In genomic region chr7:158782638-158783490, GRCh38 we compare ENCODE assay signal across 8 cellular contexts. TPM values are rescaled to one million over a fixed set of nuclear protein-coding genes. Genes with fewer than 3 reads are reported as not detected.
DNase-seq lines count a peak whose midpoint lies in the region; ATAC-seq and TF ChIP-seq lines count a peak whose summit lies in the region.

No MANE protein-coding gene starts in this region.

- ATAC-seq in HG02970 (IDR thresholded peaks at IDR 0.05; ENCODE audit: low FRiP score, unreplicated experiment) = no peak

- H3K4me3 ChIP-seq in GM23248 (no peak overlapping the region), SJSA1 (no peak overlapping the region), fibroblast of the aortic adventitia (ENCODE audit: low read depth, low read length) (no peak overlapping the region)

- H3K9me2 ChIP-seq in GM23248 (ENCODE audit: insufficient read depth) = no peaks in the 10 kb centered on the region

- WGBS in GM23248 (ENCODE audit: low coverage in 1 of 2, low lambda C conversion rate in 2 of 2, missing lambda C conversion rate in 2 of 2), 2 experiments = 62 to 65% methylated on average over 21 of the region's 21 CpGs

- peaks cover 47% of the 10 kb centered on the region for H3F3A ChIP-seq in GM23248 (ENCODE audit: insufficient read depth)

- H3K27me3 ChIP-seq in GM23248 (replicated peaks; ENCODE audit: insufficient read depth) (no peaks in the 10 kb centered on the region), SJSA1 (replicated peaks) (no peaks in the 10 kb centered on the region)

- DNase-seq in GM23248 (peak; percentile 85), SJSA1 (ENCODE audit: low read depth in 1 of 2, low spot score in 2 of 2) (peak; percentile 30 to 51), fibroblast of the aortic adventitia (ENCODE audit: low read depth) (peak; percentile 62), posterior vena cava (ENCODE audit: low spot score) (peak; percentile 89), NCI-H1694 treated with DMSO at 0.1 percent for 48 hours (lab: John Stamatoyannopoulos, UW) (no peak), NCI-H526 (lab: John Stamatoyannopoulos, UW) (no peak)
- no peak for DNase-seq in stimulated activated naive CD4-positive, alpha-beta T cell treated with Interleukin-2 at 50 U/mL for 16 hours (lab: John Stamatoyannopoulos, UW)

- in situ Hi-C loops in GM23248 (cut with MboI) = no loop called here

- no peaks in the 10 kb centered on the region for H3K9me3 ChIP-seq in GM23248 (ENCODE audit: low read depth)
- H3K9me3 ChIP-seq in SJSA1 (replicated peaks) = 0 out of 2 replicates have a peak, but pooled peaks cover 2% of the 10 kb centered on the region

- intact Hi-C loops in posterior vena cava (cut with DNase I) = loop anchor here in 1 of 2 donors (5.0 kb wide), 1 partner anchor 44 kb away; the partner anchor contains the start of gene ESYT2

- H3K4me2 ChIP-seq in GM23248 (ENCODE audit: unreplicated experiment) = no peak overlapping the region

- TF ChIP-seq CTCF in fibroblast of the aortic adventitia (IDR thresholded peaks at IDR 0.05; ENCODE audit: insufficient read depth, low read length) = peak; percentile 53

- peaks cover 26% of the 10 kb centered on the region for H3K79me2 ChIP-seq in GM23248 (ENCODE audit: insufficient read depth)

- no peaks in the 10 kb centered on the region for H4K20me1 ChIP-seq in GM23248 (ENCODE audit: insufficient read depth)

- no peak overlapping the region for H2AFZ ChIP-seq in GM23248

- H3K36me3 ChIP-seq in GM23248 (ENCODE audit: low read depth) (peaks cover 35% of the 10 kb centered on the region), SJSA1 (peaks cover 49% of the 10 kb centered on the region)

- no peaks in the 10 kb centered on the region for H3K4me1 ChIP-seq in GM23248 (ENCODE audit: insufficient read depth)
- no peaks in the 10 kb centered on the region; the same call in 1 of the 2 replicates for H3K4me1 ChIP-seq in SJSA1 (replicated peaks)

- H3K27ac ChIP-seq in GM23248 (no peak overlapping the region), SJSA1 (no peak overlapping the region)

- H3K9ac ChIP-seq in GM23248 = no peak overlapping the region

RNA-seq across cellular contexts. Expression of gene ESYT2, which starts 46.4 kb away (rescaled TPM):
- total RNA-seq in GM23248 (2014; rRNA removed; shearing (Covaris generic)) = 118 and 129 TPM in 2 replicates
- 48.7 and 49.9 TPM in 2 replicates for polyA plus RNA-seq in GM23248 (2016; fragmentation: Nextera tagmentation; extraction: Ambion mirVana)
- 74.7 and 89.6 TPM in 2 replicates for total RNA-seq in SJSA1 (2014; rRNA removed; shearing (Covaris generic))
- total RNA-seq in fibroblast of the aortic adventitia (ENCODE audit: low replicate concordance) (69.0 and 105 TPM in 2 replicates), posterior vena cava (100 to 1,000 TPM; 145 to 181 TPM)

Comparison
In these comparisons a context has a peak if more than half of its experiments do, and no peak if none do; other contexts are left out.
1. DNase-seq: peak in GM23248 (single experiment), SJSA1 (2 of 2), fibroblast of the aortic adventitia (single experiment) and posterior vena cava (single experiment); none in NCI-H1694 treated with DMSO at 0.1 percent for 48 hours (single experiment), stimulated activated naive CD4-positive, alpha-beta T cell treated with Interleukin-2 at 50 U/mL for 16 hours (single experiment) and NCI-H526 (0 of 2).